9 cellular contexts compared by ENCODE assay signal in genomic region chr11:121534131-121535093, GRCh38.
DNase-seq lines count a peak whose midpoint lies in the region; ATAC-seq and TF ChIP-seq lines count a peak whose summit lies in the region.
"Had no signal": no experiment of that assay in that cellular context is flagged by ENCODE, and none has a peak within 500 bp of the region (broad histone marks: within the 10 kb centered on the region; RNA-seq: fewer than 3 reads in every experiment).

No MANE protein-coding gene starts in this region.

- no peaks in the 10 kb centered on the region for H3K27me3 Mint-ChIP-seq in activated CD4-positive, alpha-beta memory T cell treated with anti-CD3 and anti-CD28 coated beads, Interleukin-2, amount 10 ng/mL, durations not matched to agents 7 days and 5 days
- H3K27me3 Mint-ChIP-seq: stimulated activated naive CD8-positive, alpha-beta T cell treated with anti-CD3 and anti-CD28 coated beads, Interleukin-15, Interleukin-2, amounts not matched to agents 100 ng/mL and 50 ng/mL, for 24 hours had no signal

- no peak for ATAC-seq in GM19467 (IDR thresholded peaks at IDR 0.05; ENCODE audit: unreplicated experiment)
- no peak for ATAC-seq in HG02840 (IDR thresholded peaks at IDR 0.05; ENCODE audit: low FRiP score, unreplicated experiment)
- ATAC-seq in GM19351 (IDR thresholded peaks at IDR 0.05; ENCODE audit: unreplicated experiment): no peak

- in situ Hi-C loops in G401 (cut with HindIII; ENCODE audit: low sequenced_read_pairs): no loop called here

- no peak overlapping the region for H3K27ac Mint-ChIP-seq in activated CD4-positive, alpha-beta memory T cell treated with anti-CD3 and anti-CD28 coated beads, Interleukin-2, amount 10 ng/mL, durations not matched to agents 7 days and 5 days

- no peak for TF ChIP-seq POLR2A in ovary (IDR thresholded peaks at IDR 0.05)

- H3K36me3 ChIP-seq in endocrine pancreas (ENCODE audit: control insufficient read depth, insufficient read depth, low read length): peaks cover 5% of the 10 kb centered on the region
- no peaks in the 10 kb centered on the region for H3K36me3 ChIP-seq in ovary

- POLR2A ChIA-PET in activated CD4-positive, alpha-beta memory T cell treated with anti-CD3 and anti-CD28 coated beads, Interleukin-2, amount 10 ng/mL, durations not matched to agents 7 days and 5 days (lab: Charles Lee): no interaction called here

- H3K4me3 ChIP-seq in endocrine pancreas (ENCODE audit: control insufficient read depth, insufficient read depth, low read length): peak overlapping the region; percentile 30
- no peak overlapping the region for H3K4me3 ChIP-seq in ovary

- peaks cover 10% of the 10 kb centered on the region for H3K9me3 Mint-ChIP-seq in activated CD4-positive, alpha-beta memory T cell treated with anti-CD3 and anti-CD28 coated beads, Interleukin-2, amount 10 ng/mL, durations not matched to agents 7 days and 5 days

- H3K36me3 Mint-ChIP-seq in activated CD4-positive, alpha-beta memory T cell treated with anti-CD3 and anti-CD28 coated beads, Interleukin-2, amount 10 ng/mL, durations not matched to agents 7 days and 5 days (ENCODE audit: low read depth): peaks cover 79% of the 10 kb centered on the region

- DNase-seq in G401 (ENCODE audit: low spot score): peak; percentile 95
- DNase-seq in NCI-H526 treated with DMSO at 0.1 percent for 48 hours (lab: John Stamatoyannopoulos, UW): peak; percentile 94
- peak; percentile 29 to 54 (median 39) for DNase-seq in ovary
- no peak for DNase-seq in activated CD4-positive, alpha-beta memory T cell treated with anti-CD3 and anti-CD28 coated beads, Interleukin-2, amount 10 ng/mL, durations not matched to agents 7 days and 5 days

- peak overlapping the region; percentile 55 for H3K9ac ChIP-seq in endocrine pancreas (ENCODE audit: control insufficient read depth, insufficient read depth, low read length)

- no peak for TF ChIP-seq EP300 in ovary (IDR thresholded peaks at IDR 0.05)

- H3K4me3 Mint-ChIP-seq in activated CD4-positive, alpha-beta memory T cell treated with anti-CD3 and anti-CD28 coated beads, Interleukin-2, amount 10 ng/mL, durations not matched to agents 7 days and 5 days: no peak overlapping the region
- H3K4me3 Mint-ChIP-seq: stimulated activated naive CD8-positive, alpha-beta T cell treated with anti-CD3 and anti-CD28 coated beads, Interleukin-15, Interleukin-2, amounts not matched to agents 100 ng/mL and 50 ng/mL, for 24 hours had no signal

- H3K9me3 ChIP-seq in endocrine pancreas (ENCODE audit: control insufficient read depth, low read length) (peaks cover 3% of the 10 kb centered on the region), ovary (no peaks in the 10 kb centered on the region)

- 40 to 52% (median 40%) methylated on average over 12 of the region's 12 CpGs for WGBS in ovary, 3 donors

- H3K4me1 ChIP-seq in endocrine pancreas (ENCODE audit: control insufficient read depth, insufficient read depth, low read length) (peaks cover 26% of the 10 kb centered on the region), ovary (ENCODE audit: insufficient read depth) (no peaks in the 10 kb centered on the region)

- H3K27me3 ChIP-seq in endocrine pancreas (ENCODE audit: control insufficient read depth, insufficient read depth, low read length) (no peaks in the 10 kb centered on the region), ovary (no peaks in the 10 kb centered on the region)

- peak in 2 of 3 donors; percentile 57 to 64 for TF ChIP-seq CTCF in ovary (IDR thresholded peaks at IDR 0.05)

- peaks cover 30% of the 10 kb centered on the region for H3K4me1 Mint-ChIP-seq in activated CD4-positive, alpha-beta memory T cell treated with anti-CD3 and anti-CD28 coated beads, Interleukin-2, amount 10 ng/mL, durations not matched to agents 7 days and 5 days

- no peak overlapping the region for H3K27ac ChIP-seq in ovary

- CTCF ChIA-PET in activated CD4-positive, alpha-beta memory T cell treated with anti-CD3 and anti-CD28 coated beads, Interleukin-2, amount 10 ng/mL, durations not matched to agents 7 days and 5 days (lab: Charles Lee): no interaction called here

- intact Hi-C loops in ovary (cut with DNase I): loop anchor here (2.0 to 10.0 kb wide), 6 partner anchors 58 to 216 kb away; partner anchors contain the start of genes SORL1 (in 1 of the 4) and SORL1-AS1 (in 1 of the 4)
